Comparison of ENCODE assay signal across 1 cellular context in the genomic region with DNA sequence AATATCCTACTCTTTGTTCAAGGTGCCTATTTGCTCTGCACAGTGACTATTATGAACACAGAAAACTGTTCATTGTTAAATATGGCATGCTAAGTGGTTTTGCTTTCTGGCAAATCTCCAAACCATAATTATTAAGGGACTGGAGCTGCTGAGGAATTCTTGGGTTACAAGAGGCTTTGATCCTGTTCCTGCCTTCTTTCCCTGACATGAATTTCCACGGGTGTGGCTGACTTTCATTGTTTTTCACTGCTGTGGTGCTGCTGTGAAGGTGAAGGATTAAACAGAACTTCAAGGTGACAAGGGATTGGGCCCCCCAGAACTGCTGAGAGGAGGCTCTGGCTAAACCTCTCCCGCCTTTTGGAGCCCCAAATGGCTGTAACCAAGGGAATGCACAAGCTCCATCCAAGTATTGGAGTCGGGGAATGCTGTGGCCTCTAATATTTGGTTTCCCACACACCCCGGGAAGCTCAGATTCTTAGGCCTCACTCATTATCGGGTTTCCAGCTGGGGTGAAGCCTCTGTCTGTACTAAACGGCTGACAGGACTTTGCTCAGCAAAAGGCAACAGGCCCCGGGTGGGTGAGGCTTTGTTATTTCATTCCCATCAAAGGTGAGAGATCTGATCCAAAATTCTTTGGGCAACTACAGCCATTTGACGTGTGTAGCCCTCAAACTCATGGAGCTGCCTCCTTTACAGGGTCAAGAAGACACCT.
A peak's percentile ranks its signal among the peaks of the same experiment; 100 is the strongest.
TF ChIP-seq lines count a peak whose summit lies in the region.

No MANE protein-coding gene starts in this region.

TF ChIP-seq in HEK293, 187 proteins besides CTCF, POLR2A, EP300 and RAD21:
- TF ChIP-seq, protein P1, sequence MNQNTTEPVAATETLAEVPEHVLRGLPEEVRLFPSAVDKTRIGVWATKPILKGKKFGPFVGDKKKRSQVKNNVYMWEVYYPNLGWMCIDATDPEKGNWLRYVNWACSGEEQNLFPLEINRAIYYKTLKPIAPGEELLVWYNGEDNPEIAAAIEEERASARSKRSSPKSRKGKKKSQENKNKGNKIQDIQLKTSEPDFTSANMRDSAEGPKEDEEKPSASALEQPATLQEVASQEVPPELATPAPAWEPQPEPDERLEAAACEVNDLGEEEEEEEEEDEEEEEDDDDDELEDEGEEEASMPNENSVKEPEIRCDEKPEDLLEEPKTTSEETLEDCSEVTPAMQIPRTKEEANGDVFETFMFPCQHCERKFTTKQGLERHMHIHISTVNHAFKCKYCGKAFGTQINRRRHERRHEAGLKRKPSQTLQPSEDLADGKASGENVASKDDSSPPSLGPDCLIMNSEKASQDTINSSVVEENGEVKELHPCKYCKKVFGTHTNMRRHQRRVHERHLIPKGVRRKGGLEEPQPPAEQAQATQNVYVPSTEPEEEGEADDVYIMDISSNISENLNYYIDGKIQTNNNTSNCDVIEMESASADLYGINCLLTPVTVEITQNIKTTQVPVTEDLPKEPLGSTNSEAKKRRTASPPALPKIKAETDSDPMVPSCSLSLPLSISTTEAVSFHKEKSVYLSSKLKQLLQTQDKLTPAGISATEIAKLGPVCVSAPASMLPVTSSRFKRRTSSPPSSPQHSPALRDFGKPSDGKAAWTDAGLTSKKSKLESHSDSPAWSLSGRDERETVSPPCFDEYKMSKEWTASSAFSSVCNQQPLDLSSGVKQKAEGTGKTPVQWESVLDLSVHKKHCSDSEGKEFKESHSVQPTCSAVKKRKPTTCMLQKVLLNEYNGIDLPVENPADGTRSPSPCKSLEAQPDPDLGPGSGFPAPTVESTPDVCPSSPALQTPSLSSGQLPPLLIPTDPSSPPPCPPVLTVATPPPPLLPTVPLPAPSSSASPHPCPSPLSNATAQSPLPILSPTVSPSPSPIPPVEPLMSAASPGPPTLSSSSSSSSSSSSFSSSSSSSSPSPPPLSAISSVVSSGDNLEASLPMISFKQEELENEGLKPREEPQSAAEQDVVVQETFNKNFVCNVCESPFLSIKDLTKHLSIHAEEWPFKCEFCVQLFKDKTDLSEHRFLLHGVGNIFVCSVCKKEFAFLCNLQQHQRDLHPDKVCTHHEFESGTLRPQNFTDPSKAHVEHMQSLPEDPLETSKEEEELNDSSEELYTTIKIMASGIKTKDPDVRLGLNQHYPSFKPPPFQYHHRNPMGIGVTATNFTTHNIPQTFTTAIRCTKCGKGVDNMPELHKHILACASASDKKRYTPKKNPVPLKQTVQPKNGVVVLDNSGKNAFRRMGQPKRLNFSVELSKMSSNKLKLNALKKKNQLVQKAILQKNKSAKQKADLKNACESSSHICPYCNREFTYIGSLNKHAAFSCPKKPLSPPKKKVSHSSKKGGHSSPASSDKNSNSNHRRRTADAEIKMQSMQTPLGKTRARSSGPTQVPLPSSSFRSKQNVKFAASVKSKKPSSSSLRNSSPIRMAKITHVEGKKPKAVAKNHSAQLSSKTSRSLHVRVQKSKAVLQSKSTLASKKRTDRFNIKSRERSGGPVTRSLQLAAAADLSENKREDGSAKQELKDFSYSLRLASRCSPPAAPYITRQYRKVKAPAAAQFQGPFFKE (tag by site-specific recombination; IDR thresholded peaks at IDR 0.05; ENCODE audit: borderline replicate concordance), result no peak
- TF ChIP-seq SP7 (tag by site-specific recombination; IDR thresholded peaks at IDR 0.05), result peak; percentile 79
- TF ChIP-seq, protein P2, sequence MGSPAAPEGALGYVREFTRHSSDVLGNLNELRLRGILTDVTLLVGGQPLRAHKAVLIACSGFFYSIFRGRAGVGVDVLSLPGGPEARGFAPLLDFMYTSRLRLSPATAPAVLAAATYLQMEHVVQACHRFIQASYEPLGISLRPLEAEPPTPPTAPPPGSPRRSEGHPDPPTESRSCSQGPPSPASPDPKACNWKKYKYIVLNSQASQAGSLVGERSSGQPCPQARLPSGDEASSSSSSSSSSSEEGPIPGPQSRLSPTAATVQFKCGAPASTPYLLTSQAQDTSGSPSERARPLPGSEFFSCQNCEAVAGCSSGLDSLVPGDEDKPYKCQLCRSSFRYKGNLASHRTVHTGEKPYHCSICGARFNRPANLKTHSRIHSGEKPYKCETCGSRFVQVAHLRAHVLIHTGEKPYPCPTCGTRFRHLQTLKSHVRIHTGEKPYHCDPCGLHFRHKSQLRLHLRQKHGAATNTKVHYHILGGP (tag by site-specific recombination; IDR thresholded peaks at IDR 0.05), result peak; percentile 89
